Comparison of ENCODE assay signal across 9 cellular contexts in the genomic region with DNA sequence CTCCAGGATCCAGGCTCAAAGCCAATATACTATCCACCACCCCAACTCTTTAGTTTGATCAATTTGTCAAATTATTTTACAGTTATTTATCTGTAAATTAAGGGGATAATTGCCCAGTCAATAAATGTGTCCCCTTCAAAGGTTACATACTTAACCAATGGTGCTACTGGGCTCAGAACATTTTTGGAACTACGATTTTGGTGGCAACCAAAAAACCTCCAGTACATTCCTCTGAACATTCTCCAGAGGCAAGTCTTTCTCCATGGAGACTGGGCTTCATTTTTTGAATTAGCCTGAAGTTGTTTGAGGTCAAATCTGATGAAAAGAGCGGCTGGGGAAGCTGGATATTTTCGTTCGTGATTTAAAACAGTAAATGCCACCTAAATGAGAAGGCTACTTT. TPM values are rescaled to one million over a fixed set of nuclear protein-coding genes. Genes with fewer than 3 reads are reported as not detected.
"Had no signal": no experiment of that assay in that cellular context is flagged by ENCODE, and none has a peak within 500 bp of the region (broad histone marks: within the 10 kb centered on the region; RNA-seq: fewer than 3 reads in every experiment).

No MANE protein-coding gene starts in this region.

- H3K4me3 Mint-ChIP-seq: H9 had no signal

- H3K9ac ChIP-seq: KMS-11 had no signal

- H3K4me2 ChIP-seq: KMS-11 had no signal

- DNase-seq: GOT3, H9, HCEC 1CT, IMR-90, KBM-7 had no signal

- FAIRE-seq: H54, HTR-8/SVneo had no signal

- H3K27ac ChIP-seq: KMS-11 had no signal

- H3K27ac Mint-ChIP-seq: H9 had no signal

RNA-seq across cellular contexts. Expression of a gene that starts 1.7 kb away (rescaled TPM):
- total RNA-seq: HT-29, IMR-90 had no signal
- polyA plus RNA-seq: IMR-90 had no signal

RNA-seq across cellular contexts. Expression of a gene that starts 14.9 kb away (rescaled TPM):
- total RNA-seq: H9, HT-29, IMR-90 had no signal
- polyA plus RNA-seq: IMR-90 had no signal
